Comparison of ENCODE assay signal across 7 cellular contexts in the genomic region with DNA sequence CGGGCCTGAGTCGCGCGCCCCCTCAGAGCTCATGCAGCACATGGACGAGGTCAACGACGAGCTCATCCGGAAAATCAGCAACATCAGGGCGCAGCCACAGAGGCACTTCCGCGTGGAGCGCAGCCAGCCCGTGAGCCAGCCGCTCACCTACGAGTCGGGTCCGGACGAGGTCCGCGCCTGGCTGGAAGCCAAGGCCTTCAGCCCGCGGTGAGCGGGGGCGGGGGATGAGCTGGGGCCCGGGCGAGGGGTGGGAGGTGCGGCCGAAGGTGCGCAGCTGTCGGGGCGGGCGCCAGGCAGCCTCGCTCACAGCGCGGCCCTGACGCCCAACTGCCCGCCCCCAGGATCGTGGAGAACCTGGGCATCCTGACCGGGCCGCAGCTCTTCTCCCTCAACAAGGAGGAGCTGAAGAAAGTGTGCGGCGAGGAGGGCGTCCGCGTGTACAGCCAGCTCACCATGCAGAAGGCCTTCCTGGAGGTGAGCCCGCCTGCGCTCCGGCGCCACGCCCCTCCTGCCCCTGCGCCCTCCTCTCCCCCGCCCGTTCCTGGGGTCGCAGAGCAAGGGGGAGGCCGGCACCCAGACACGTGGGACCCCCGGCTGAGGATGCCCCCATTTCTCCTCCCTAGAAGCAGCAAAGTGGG. TPM values are rescaled to one million over a fixed set of nuclear protein-coding genes. Genes with fewer than 3 reads are reported as not detected.
DNase-seq lines count a peak whose midpoint lies in the region; ATAC-seq and TF ChIP-seq lines count a peak whose summit lies in the region.
"Had no signal": no experiment of that assay in that cellular context is flagged by ENCODE, and none has a peak within 500 bp of the region (broad histone marks: within the 10 kb centered on the region; RNA-seq: fewer than 3 reads in every experiment).

No MANE protein-coding gene starts in this region.

- peak overlapping the region; percentile 41 for H3K4me3 Mint-ChIP-seq in activated CD4-positive, alpha-beta T cell treated with anti-CD3 and anti-CD28 coated beads for 36 hours

- peaks cover 17% of the 10 kb centered on the region for H3K27me3 Mint-ChIP-seq in activated CD4-positive, alpha-beta T cell treated with anti-CD3 and anti-CD28 coated beads for 36 hours

- H3K36me3 Mint-ChIP-seq in activated CD4-positive, alpha-beta T cell treated with anti-CD3 and anti-CD28 coated beads for 36 hours (ENCODE audit: low read depth), result no peaks in the 10 kb centered on the region

- peak overlapping the region; percentile 45 for H3K4me3 ChIP-seq in HUES6 (ENCODE audit: low read depth, low read length)
- H3K4me3 ChIP-seq in heart left ventricle, result peak overlapping the region in 9 of 12 donors; percentile 3 to 53 (median 34)
- peak overlapping the region in 1 of 5 donors; percentile 22 for H3K4me3 ChIP-seq in subcutaneous abdominal adipose tissue (ENCODE audit: low read depth in 1 of 5, low read length in 5 of 5)
- H3K4me3 ChIP-seq: SJSA1 had no signal

- intact Hi-C loops in activated CD4-positive, alpha-beta T cell treated with anti-CD3 and anti-CD28 coated beads for 36 hours (cut with DNase I, micrococcal nuclease), result loop anchor here in 1 of 2 experiments (5.0 kb wide), 1 partner anchor 34 kb away; no protein-coding TSS in a partner anchor
- intact Hi-C loops in heart left ventricle (cut with DNase I), result loop anchor here in 5 of 10 donors (5.0 to 10.0 kb wide), 4 partner anchors 62 to 174 kb away; no protein-coding TSS in a partner anchor

- H3K4me1 Mint-ChIP-seq in activated CD4-positive, alpha-beta T cell treated with anti-CD3 and anti-CD28 coated beads for 36 hours, result peaks cover 11% of the 10 kb centered on the region

- peak; percentile 75 for DNase-seq in activated CD4-positive, alpha-beta T cell treated with anti-CD3 and anti-CD28 coated beads for 36 hours
- peak in 1 of 5 donors; percentile 74 for DNase-seq in heart left ventricle

- no peaks in the 10 kb centered on the region; the same call in 1 of the 2 replicates for H3K36me3 ChIP-seq in HUES6 (ENCODE audit: control insufficient read depth, insufficient read depth, low read length)
- no peaks in the 10 kb centered on the region for H3K36me3 ChIP-seq in heart left ventricle
- no peaks in the 10 kb centered on the region for H3K36me3 ChIP-seq in subcutaneous abdominal adipose tissue (ENCODE audit: control insufficient read depth in 5 of 5, insufficient read depth in 5 of 5, low read length in 5 of 5)
- H3K36me3 ChIP-seq: SJSA1 had no signal

- H3K27ac Mint-ChIP-seq in activated CD4-positive, alpha-beta T cell treated with anti-CD3 and anti-CD28 coated beads for 36 hours, result no peak overlapping the region

- H3K4me1 ChIP-seq in HUES6 (ENCODE audit: control insufficient read depth, insufficient read depth, low read length) (peaks cover 7% of the 10 kb centered on the region), heart left ventricle (peaks cover 0 to 38% (median 23%) of the 10 kb centered on the region in 12 donors), subcutaneous abdominal adipose tissue (ENCODE audit: control insufficient read depth in 5 of 5, insufficient read depth in 5 of 5, low read length in 5 of 5) (peaks cover 0 to 34% (median 30%) of the 10 kb centered on the region in 5 donors)
- H3K4me1 ChIP-seq: SJSA1 had no signal

- H3K9me3 ChIP-seq in HUES6 (ENCODE audit: control insufficient read depth, insufficient read depth, low read depth, low read length), result no peaks in the 10 kb centered on the region
- H3K9me3 ChIP-seq in heart left ventricle, result no peaks in the 10 kb centered on the region
- H3K9me3 ChIP-seq in subcutaneous abdominal adipose tissue (ENCODE audit: control insufficient read depth in 5 of 5, low read length in 5 of 5), result no peaks in the 10 kb centered on the region
- H3K9me3 ChIP-seq: SJSA1 had no signal

- 6 to 20% (median 8%) methylated on average over 13 to 57 of the region's 57 CpGs for WGBS in heart left ventricle, 4 donors

- peak; percentile 40 for ATAC-seq in activated CD4-positive, alpha-beta T cell treated with anti-CD3 and anti-CD28 coated beads for 36 hours
- ATAC-seq in heart left ventricle, result no peak
- ATAC-seq in GM19035 (IDR thresholded peaks at IDR 0.05; ENCODE audit: unreplicated experiment), result no peak
- ATAC-seq in HG02970 (IDR thresholded peaks at IDR 0.05; ENCODE audit: low FRiP score, unreplicated experiment), result no peak

- no peak for TF ChIP-seq CTCF in heart left ventricle (IDR thresholded peaks at IDR 0.05)

- H3K27me3 ChIP-seq in HUES6 (ENCODE audit: control insufficient read depth, insufficient read depth, low read length) (peaks cover 30% of the 10 kb centered on the region; the same call in 1 of the 2 replicates), heart left ventricle (peaks cover 30 to 74% (median 42%) of the 10 kb centered on the region in 9 donors), subcutaneous abdominal adipose tissue (ENCODE audit: control insufficient read depth in 5 of 5, insufficient read depth in 4 of 5, low read length in 5 of 5) (peaks cover 0 to 27% (median 17%) of the 10 kb centered on the region in 5 donors)

- CTCF ChIA-PET in activated CD4-positive, alpha-beta T cell treated with anti-CD3 and anti-CD28 coated beads for 36 hours (lab: Charles Lee), result interaction anchor here (0.6 to 2.9 kb wide), 19 partner anchors 10 to 221 kb away, joined by 3 to 15 read pairs (median 4); partner anchors contain the start of genes TALDO1 and TMEM80

- no peak for TF ChIP-seq POLR2A in heart left ventricle (IDR thresholded peaks at IDR 0.05)

- H3K9ac ChIP-seq in HUES6 (ENCODE audit: low read length) (no peak overlapping the region), subcutaneous abdominal adipose tissue (ENCODE audit: low read length in 5 of 5) (peak overlapping the region in 1 of 5 donors; percentile 63)

- H3K27ac ChIP-seq in HUES6 (ENCODE audit: low read depth, low read length), result no peak overlapping the region
- H3K27ac ChIP-seq in heart left ventricle, result peak overlapping the region in 1 of 12 donors; percentile 37
- peak overlapping the region; percentile 89 for H3K27ac ChIP-seq in subcutaneous abdominal adipose tissue (ENCODE audit: low read depth, low read length)
- H3K27ac ChIP-seq: SJSA1 had no signal

- POLR2A ChIA-PET in activated CD4-positive, alpha-beta T cell treated with anti-CD3 and anti-CD28 coated beads for 36 hours (lab: Charles Lee), result interaction anchor here (0.6 to 0.7 kb wide), 2 partner anchors 50 to 110 kb away, joined by 3 to 6 read pairs; no protein-coding TSS in a partner anchor

- H3K9me3 Mint-ChIP-seq in activated CD4-positive, alpha-beta T cell treated with anti-CD3 and anti-CD28 coated beads for 36 hours (ENCODE audit: low read depth), result no peaks in the 10 kb centered on the region

RNA-seq across cellular contexts. Expression of gene EPS8L2, which starts 20.4 kb away (rescaled TPM):
- total RNA-seq in activated CD4-positive, alpha-beta T cell treated with anti-CD3 and anti-CD28 coated beads for 36 hours, result 10 to 100 TPM in 1 of 2 experiments, 1 to 10 TPM in 1; 8.0 to 10.5 TPM
- total RNA-seq in heart left ventricle, result 10 to 100 TPM in 1 of 9 donors, 1 to 10 TPM in 7, under 1 TPM in 1; 0.72 to 15.5 (median 1.5) TPM
- polyA plus RNA-seq in heart left ventricle, result 1 to 10 TPM; 1.5 to 2.6 TPM
- total RNA-seq: SJSA1 had no signal

RNA-seq across cellular contexts. Expression of gene TALDO1, which starts 20.9 kb away (rescaled TPM):
- 100 to 1,000 TPM; 239 to 246 TPM for total RNA-seq in activated CD4-positive, alpha-beta T cell treated with anti-CD3 and anti-CD28 coated beads for 36 hours
- total RNA-seq in heart left ventricle, result 100 to 1,000 TPM in 5 of 9 donors, 10 to 100 TPM in 4; 80.5 to 145 (median 105) TPM
- polyA plus RNA-seq in heart left ventricle, result 100 to 1,000 TPM in 1 of 2 donors, 10 to 100 TPM in 1; 66.9 to 123 TPM

RNA-seq across cellular contexts. Expression of gene TMEM80, which starts 30.8 kb away (rescaled TPM):
- total RNA-seq in activated CD4-positive, alpha-beta T cell treated with anti-CD3 and anti-CD28 coated beads for 36 hours, result 10 to 100 TPM; 11.4 to 11.9 TPM
- total RNA-seq in heart left ventricle, result 10 to 100 TPM in 7 of 9 donors, 1 to 10 TPM in 2; 8.9 to 18.2 (median 15.0) TPM
- 10 to 100 TPM in 1 of 2 donors, 1 to 10 TPM in 1; 8.0 to 14.9 TPM for polyA plus RNA-seq in heart left ventricle

RNA-seq across cellular contexts. Expression of gene DEAF1, which starts 31.4 kb away (rescaled TPM):
- total RNA-seq in activated CD4-positive, alpha-beta T cell treated with anti-CD3 and anti-CD28 coated beads for 36 hours, result 10 to 100 TPM; 47.4 to 56.6 TPM
- total RNA-seq in heart left ventricle, result 10 to 100 TPM; 11.8 to 25.6 (median 15.1) TPM
- 10 to 100 TPM; 14.3 to 17.8 TPM for polyA plus RNA-seq in heart left ventricle

RNA-seq across cellular contexts. Expression of gene GATD1, which starts 50.9 kb away (rescaled TPM):
- 10 to 100 TPM; 45.7 to 59.8 TPM for total RNA-seq in activated CD4-positive, alpha-beta T cell treated with anti-CD3 and anti-CD28 coated beads for 36 hours
- 10 to 100 TPM; 13.4 to 30.8 (median 21.5) TPM for total RNA-seq in heart left ventricle
- 10 to 100 TPM; 20.4 to 20.5 TPM for polyA plus RNA-seq in heart left ventricle
